ENCODE assay signal across 20 cellular contexts in the genomic region with DNA sequence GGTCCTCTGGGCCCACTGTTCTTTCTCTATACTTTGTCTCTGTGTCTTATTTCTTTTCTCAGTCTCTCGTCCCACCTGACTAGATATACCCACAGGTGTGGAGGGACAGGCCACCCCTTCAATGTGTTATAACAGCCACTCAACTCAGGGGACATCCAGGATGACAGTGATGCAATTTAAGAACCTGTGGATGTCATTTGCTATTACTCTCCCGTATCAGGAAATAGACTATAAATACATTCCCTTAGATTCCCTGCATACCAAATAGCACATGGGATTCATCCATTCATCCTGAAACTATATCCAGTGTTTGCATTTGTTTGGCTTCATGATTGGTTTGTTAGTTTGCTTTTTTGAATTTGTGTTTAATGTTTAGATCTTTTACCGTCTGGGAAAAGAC. TPM values are rescaled to one million over a fixed set of nuclear protein-coding genes. Genes with fewer than 3 reads are reported as not detected.
DNase-seq lines count a peak whose midpoint lies in the region; ATAC-seq, FAIRE-seq and TF ChIP-seq lines count a peak whose summit lies in the region.
"Had no signal": no experiment of that assay in that cellular context is flagged by ENCODE, and none has a peak within 500 bp of the region (broad histone marks: within the 10 kb centered on the region; RNA-seq: fewer than 3 reads in every experiment).

No MANE protein-coding gene starts in this region.

- H3K36me3 ChIP-seq in heart left ventricle (no peaks in the 10 kb centered on the region), right atrium auricular region (no peaks in the 10 kb centered on the region), astrocyte (ENCODE audit: insufficient read depth, low read length) (no peaks in the 10 kb centered on the region)
- H3K36me3 ChIP-seq: HAP-1 had no signal

- H3K27ac Mint-ChIP-seq in astrocyte (ENCODE audit: unreplicated experiment): peak overlapping the region; percentile 10
- H3K27ac Mint-ChIP-seq: CD4-positive, alpha-beta memory T cell; HFFc6 had no signal

- DNase-seq in heart left ventricle (no peak), right atrium auricular region (ENCODE audit: low spot score) (no peak), astrocyte (ENCODE audit: low read depth) (no peak), left ventricle myocardium superior (no peak), GM13977 (ENCODE audit: low spot score) (no peak)
- no peak for DNase-seq in activated CD4-positive, CD25-positive, alpha-beta regulatory T cell treated with anti-CD3 and anti-CD28 coated beads, Interleukin-2, amount 50 U/mL, for 72 hours
- DNase-seq: C1 segment of cervical spinal cord; Calu3; CD4-positive, alpha-beta memory T cell; COR-L47; DMS79 treated with DMSO at 0.1 percent for 48 hours; GF-D8; GOT3; HFFc6 had no signal

- H3K9me3 ChIP-seq in heart left ventricle (peaks cover 0 to 6% (median 0%) of the 10 kb centered on the region in 12 donors), right atrium auricular region (no peaks in the 10 kb centered on the region), astrocyte (ENCODE audit: insufficient read depth, low read depth, low read length) (no peaks in the 10 kb centered on the region)
- H3K9me3 ChIP-seq: HAP-1 had no signal

- H2AFZ ChIP-seq in astrocyte (ENCODE audit: low read depth, low read length): no peak overlapping the region

- ATAC-seq in heart left ventricle: peak in 1 of 4 donors; percentile 32
- peak; percentile 48 for ATAC-seq in left ventricle myocardium superior

- H3K27me3 ChIP-seq in heart left ventricle (no peaks in the 10 kb centered on the region), right atrium auricular region (no peaks in the 10 kb centered on the region), astrocyte (ENCODE audit: insufficient read depth, low read length) (no peaks in the 10 kb centered on the region)

- 21 to 37% (median 35%) methylated on average over 3 of the region's 3 CpGs for WGBS in heart left ventricle, 4 donors

- no peak overlapping the region for H3K9ac ChIP-seq in astrocyte (ENCODE audit: low read length)

- H3K4me1 ChIP-seq in heart left ventricle (peaks cover 0 to 27% (median 0%) of the 10 kb centered on the region in 12 donors), right atrium auricular region (peaks cover 0 to 7% of the 10 kb centered on the region in 2 donors), astrocyte (ENCODE audit: insufficient read depth, low read length) (no peaks in the 10 kb centered on the region)
- H3K4me1 ChIP-seq: HAP-1 had no signal

- in situ Hi-C loops in GM13977 (cut with MboI; ENCODE audit: low pct_unique_long_range_greater_than_20kb, low sequenced_read_pairs, unreplicated experiment): no loop called here

- no peaks in the 10 kb centered on the region for H3K4me1 Mint-ChIP-seq in astrocyte (ENCODE audit: low read depth, unreplicated experiment)
- H3K4me1 Mint-ChIP-seq: CD4-positive, alpha-beta memory T cell had no signal

- no peaks in the 10 kb centered on the region for H4K20me1 ChIP-seq in astrocyte (ENCODE audit: insufficient read depth, low read length)

- H3K9me3 Mint-ChIP-seq in astrocyte (ENCODE audit: unreplicated experiment): no peaks in the 10 kb centered on the region
- H3K9me3 Mint-ChIP-seq: CD4-positive, alpha-beta memory T cell; HFFc6 had no signal

- H3K4me3 Mint-ChIP-seq in astrocyte (ENCODE audit: unreplicated experiment): no peak overlapping the region
- H3K4me3 Mint-ChIP-seq: CD4-positive, alpha-beta memory T cell; HFFc6 had no signal

- no peak overlapping the region for H3K4me2 ChIP-seq in astrocyte (ENCODE audit: low read length)

- no peaks in the 10 kb centered on the region for H3K36me3 Mint-ChIP-seq in astrocyte (ENCODE audit: low read depth, unreplicated experiment)
- H3K36me3 Mint-ChIP-seq: CD4-positive, alpha-beta memory T cell had no signal

- H3K79me2 ChIP-seq in astrocyte (ENCODE audit: insufficient read depth, low read length): no peaks in the 10 kb centered on the region

- no peak for FAIRE-seq in astrocyte (lab: Jason Lieb, UNC)
- FAIRE-seq: GM12891, H54 had no signal

- peaks cover 9% of the 10 kb centered on the region for H3K27me3 Mint-ChIP-seq in astrocyte (ENCODE audit: low read depth, unreplicated experiment)

- TF ChIP-seq POLR2A in heart left ventricle (IDR thresholded peaks at IDR 0.05): no peak

- H3K27ac ChIP-seq in heart left ventricle (peak overlapping the region in 10 of 12 donors; percentile 7 to 73 (median 43)), right atrium auricular region (peak overlapping the region in 1 of 2 donors; percentile 73), astrocyte (ENCODE audit: low read depth, low read length) (no peak overlapping the region)

- intact Hi-C loops in heart left ventricle (cut with DNase I) (no loop called here), left ventricle myocardium superior (cut with micrococcal nuclease) (no loop called here)

- TF ChIP-seq CTCF in heart left ventricle (IDR thresholded peaks at IDR 0.05) (no peak), right atrium auricular region (IDR thresholded peaks at IDR 0.05) (no peak), astrocyte (IDR thresholded peaks at IDR 0.05; ENCODE audit: insufficient read depth, low read depth, low read length) (no peak), GM13977 (IDR thresholded peaks at IDR 0.05; ENCODE audit: extremely low read depth, insufficient read depth, missing control alignments) (no peak)

- H3K4me3 ChIP-seq in heart left ventricle (no peak overlapping the region), right atrium auricular region (no peak overlapping the region), astrocyte (ENCODE audit: insufficient read depth, low read depth, low read length) (no peak overlapping the region)
- H3K4me3 ChIP-seq: HAP-1 had no signal

RNA-seq across cellular contexts. Expression of a gene that starts 16.6 kb away (rescaled TPM):
- 1 to 10 TPM in 7 of 9 donors, under 1 TPM in 2; 0.49 to 6.5 (median 3.0) TPM for total RNA-seq in heart left ventricle
- 1 to 10 TPM in 1 of 2 donors, under 1 TPM in 1; 0.57 to 4.1 TPM for polyA plus RNA-seq in heart left ventricle
- 1 to 10 TPM; 1.6 to 1.8 TPM for total RNA-seq in right atrium auricular region
- total RNA-seq in astrocyte: not detected in 2 replicates
- total RNA-seq in left ventricle myocardium superior: 2.6 TPM
- total RNA-seq: A172; CD4-positive, alpha-beta memory T cell; G401; HFFc6 had no signal
- polyA plus RNA-seq: BJ; CD4-positive, alpha-beta memory T cell had no signal
